In the genomic region with DNA sequence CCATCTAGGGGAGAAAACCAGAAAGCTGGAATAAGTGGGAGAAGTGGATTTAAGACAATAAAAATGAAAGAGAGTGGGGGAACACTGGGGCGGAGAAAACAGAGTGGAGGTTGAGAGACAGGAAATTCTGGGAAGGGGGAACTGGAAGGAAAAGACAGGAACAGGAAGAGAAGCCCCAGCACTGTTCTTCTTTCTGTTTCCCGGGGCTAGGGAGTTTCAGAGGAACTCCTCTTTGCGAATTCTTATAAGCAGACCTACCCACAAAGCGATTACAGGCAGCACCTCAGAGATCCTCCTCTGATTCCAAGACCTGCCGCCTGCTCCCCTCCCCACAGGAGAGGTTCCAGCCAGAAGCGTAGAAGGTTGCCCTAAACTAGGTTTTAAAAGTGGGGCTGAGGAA, we compare ENCODE assay signal across 20 cellular contexts. TPM values are rescaled to one million over a fixed set of nuclear protein-coding genes. Genes with fewer than 3 reads are reported as not detected.
DNase-seq lines count a peak whose midpoint lies in the region; ATAC-seq and TF ChIP-seq lines count a peak whose summit lies in the region.
"Had no signal": no experiment of that assay in that cellular context is flagged by ENCODE, and none has a peak within 500 bp of the region (broad histone marks: within the 10 kb centered on the region; RNA-seq: fewer than 3 reads in every experiment).

No MANE protein-coding gene starts in this region.

- H3K4me1 Mint-ChIP-seq in CD8-positive, alpha-beta T cell (ENCODE audit: low read depth), result peaks cover 80% of the 10 kb centered on the region
- H3K4me1 Mint-ChIP-seq in central memory CD8-positive, alpha-beta T cell, result peaks cover 67% of the 10 kb centered on the region
- peaks cover 45 to 93% (median 87%) of the 10 kb centered on the region in 7 donors for H3K4me1 Mint-ChIP-seq in naive thymus-derived CD4-positive, alpha-beta T cell

- no peak for ATAC-seq in CD8-positive, alpha-beta T cell
- ATAC-seq in central memory CD8-positive, alpha-beta T cell (replicated peaks; ENCODE audit: extremely low read depth, poor library complexity, severe bottlenecking), result no peak
- ATAC-seq in naive thymus-derived CD4-positive, alpha-beta T cell, result no peak
- ATAC-seq in sciatic nerve, result no peak
- ATAC-seq: activated CD4-positive, alpha-beta T cell treated with anti-CD3 and anti-CD28 coated beads for 36 hours; activated CD8-positive, alpha-beta memory T cell treated with anti-CD3 and anti-CD28 coated beads, Interleukin-2, amount 10 ng/mL, durations not matched to agents 7 days and 5 days had no signal

- H3K4me1 ChIP-seq in BLaER1, result peaks cover 27% of the 10 kb centered on the region
- H3K4me1 ChIP-seq in CD8-positive, alpha-beta T cell (ENCODE audit: insufficient read depth, low read length), result peaks cover 41% of the 10 kb centered on the region
- peaks cover 0 to 30% of the 10 kb centered on the region in 2 donors for H3K4me1 ChIP-seq in naive thymus-derived CD4-positive, alpha-beta T cell (ENCODE audit: control insufficient read depth in 2 of 2, insufficient read depth in 2 of 2, low read length in 2 of 2)

- peak in 1 of 7 experiments; percentile 13 for DNase-seq in CD8-positive, alpha-beta T cell
- DNase-seq in central memory CD8-positive, alpha-beta T cell (ENCODE audit: low spot score in 2 of 2), result no peak
- DNase-seq in naive thymus-derived CD4-positive, alpha-beta T cell, result no peak
- DNase-seq in stimulated activated CD4-positive, alpha-beta T cell treated with anti-CD3 and anti-CD28 coated beads, Interleukin-12 subunit alpha, Interleukin-12 subunit beta, amount 100 ng/mL, for 4 hours, result no peak
- DNase-seq in NCI-H748 treated with DMSO at 0.1 percent for 48 hours (lab: John Stamatoyannopoulos, UW) (no peak), sciatic nerve (ENCODE audit: low spot score) (no peak)
- DNase-seq in effector CD8-positive, alpha-beta T cell (lab: John Stamatoyannopoulos, UW), result no peak
- DNase-seq: activated CD4-positive, alpha-beta T cell treated with anti-CD3 and anti-CD28 coated beads for 36 hours; activated CD8-positive, alpha-beta memory T cell treated with anti-CD3 and anti-CD28 coated beads, Interleukin-2, amount 10 ng/mL, durations not matched to agents 7 days and 5 days; COR-L47; Karpas-422; kidney glomerular epithelial cell; NCI-H1092 treated with DMSO at 0.1 percent for 48 hours; NCI-H2081; NCI-H446; PC-9; SHP77 treated with DMSO at 0.1 percent for 48 hours; thyroid gland had no signal

- H3K9me3 ChIP-seq in BLaER1, result peaks cover 10% of the 10 kb centered on the region; the same call in 1 of the 2 replicates
- no peaks in the 10 kb centered on the region for H3K9me3 ChIP-seq in CD8-positive, alpha-beta T cell (ENCODE audit: low read length)
- no peaks in the 10 kb centered on the region for H3K9me3 ChIP-seq in naive thymus-derived CD4-positive, alpha-beta T cell (ENCODE audit: control insufficient read depth in 2 of 3, low read length in 3 of 3)
- H3K9me3 ChIP-seq: thyroid gland had no signal

- peaks cover 30% of the 10 kb centered on the region for H3K36me3 Mint-ChIP-seq in CD8-positive, alpha-beta T cell
- peaks cover 1% of the 10 kb centered on the region for H3K36me3 Mint-ChIP-seq in central memory CD8-positive, alpha-beta T cell (ENCODE audit: insufficient read depth)
- peaks cover 0 to 41% (median 23%) of the 10 kb centered on the region in 5 donors for H3K36me3 Mint-ChIP-seq in naive thymus-derived CD4-positive, alpha-beta T cell

- no peaks in the 10 kb centered on the region; the same call in 1 of the 2 replicates for H4K20me1 ChIP-seq in BLaER1

- peak overlapping the region; percentile 24 for H3K27ac Mint-ChIP-seq in CD8-positive, alpha-beta T cell
- H3K27ac Mint-ChIP-seq in central memory CD8-positive, alpha-beta T cell (ENCODE audit: low read depth), result peak overlapping the region; percentile 43
- peak overlapping the region in 6 of 9 donors; percentile 4 to 59 (median 44) for H3K27ac Mint-ChIP-seq in naive thymus-derived CD4-positive, alpha-beta T cell
- H3K27ac Mint-ChIP-seq: activated CD4-positive, alpha-beta T cell treated with anti-CD3 and anti-CD28 coated beads for 36 hours; activated CD8-positive, alpha-beta memory T cell treated with anti-CD3 and anti-CD28 coated beads, Interleukin-2, amount 10 ng/mL, durations not matched to agents 7 days and 5 days had no signal

- no peaks in the 10 kb centered on the region for H3K27me3 Mint-ChIP-seq in CD8-positive, alpha-beta T cell (ENCODE audit: low read depth)
- no peaks in the 10 kb centered on the region for H3K27me3 Mint-ChIP-seq in central memory CD8-positive, alpha-beta T cell
- no peaks in the 10 kb centered on the region for H3K27me3 Mint-ChIP-seq in naive thymus-derived CD4-positive, alpha-beta T cell
- H3K27me3 Mint-ChIP-seq: activated CD4-positive, alpha-beta T cell treated with anti-CD3 and anti-CD28 coated beads for 36 hours; activated CD8-positive, alpha-beta memory T cell treated with anti-CD3 and anti-CD28 coated beads, Interleukin-2, amount 10 ng/mL, durations not matched to agents 7 days and 5 days; brain had no signal

- no peak overlapping the region for H3K4me3 ChIP-seq in BLaER1
- no peak overlapping the region for H3K4me3 ChIP-seq in CD8-positive, alpha-beta T cell (ENCODE audit: low read depth, low read length)
- H3K4me3 ChIP-seq in naive thymus-derived CD4-positive, alpha-beta T cell (ENCODE audit: low read length), result no peak overlapping the region
- H3K4me3 ChIP-seq: PC-9, thyroid gland had no signal

- POLR2A ChIA-PET in CD8-positive, alpha-beta T cell (lab: Charles Lee), result interaction anchor here (0.7 to 1.2 kb wide), 2 partner anchors 9 to 14 kb away, joined by 3 read pairs; partner anchors contain the start of gene ST3GAL5
- POLR2A ChIA-PET in naive thymus-derived CD4-positive, alpha-beta T cell (lab: Charles Lee), result interaction anchor here (0.6 to 2.2 kb wide), 3 partner anchors 12 to 125 kb away, joined by 3 to 14 read pairs (median 3); partner anchors contain the start of gene ST3GAL5

- H3K9me3 Mint-ChIP-seq in CD8-positive, alpha-beta T cell, result no peaks in the 10 kb centered on the region
- H3K9me3 Mint-ChIP-seq in central memory CD8-positive, alpha-beta T cell, result no peaks in the 10 kb centered on the region
- peaks cover 0 to 1% (median 0%) of the 10 kb centered on the region in 11 donors for H3K9me3 Mint-ChIP-seq in naive thymus-derived CD4-positive, alpha-beta T cell

- intact Hi-C loops in CD8-positive, alpha-beta T cell (cut with DNase I, micrococcal nuclease), result no loop called here
- intact Hi-C loops in naive thymus-derived CD4-positive, alpha-beta T cell (cut with micrococcal nuclease), result no loop called here
- intact Hi-C loops in sciatic nerve (cut with DNase I), result no loop called here

- peak overlapping the region; percentile 15; the same call in 1 of the 2 replicates for H3K4me2 ChIP-seq in BLaER1
- H3K4me2 ChIP-seq: PC-9 had no signal

- no peak overlapping the region for H3K9ac ChIP-seq in BLaER1

- no peaks in the 10 kb centered on the region for H3K27me3 ChIP-seq in BLaER1
- no peaks in the 10 kb centered on the region for H3K27me3 ChIP-seq in CD8-positive, alpha-beta T cell (ENCODE audit: insufficient read depth, low read length)
- no peaks in the 10 kb centered on the region for H3K27me3 ChIP-seq in naive thymus-derived CD4-positive, alpha-beta T cell (ENCODE audit: control insufficient read depth in 2 of 2, insufficient read depth in 2 of 2, low read length in 2 of 2)
- H3K27me3 ChIP-seq: thyroid gland had no signal

- H3K36me3 ChIP-seq in BLaER1, result no peaks in the 10 kb centered on the region
- H3K36me3 ChIP-seq in CD8-positive, alpha-beta T cell (ENCODE audit: insufficient read depth, low read length), result no peaks in the 10 kb centered on the region
- H3K36me3 ChIP-seq in naive thymus-derived CD4-positive, alpha-beta T cell (ENCODE audit: control insufficient read depth in 2 of 3, insufficient read depth in 3 of 3, low read length in 3 of 3), result no peaks in the 10 kb centered on the region
- H3K36me3 ChIP-seq: thyroid gland had no signal

- no peak overlapping the region for H3K27ac ChIP-seq in BLaER1
- no peak overlapping the region for H3K27ac ChIP-seq in CD8-positive, alpha-beta T cell (ENCODE audit: low read depth, low read length)
- no peak overlapping the region for H3K27ac ChIP-seq in naive thymus-derived CD4-positive, alpha-beta T cell (ENCODE audit: low read depth, low read length)
- H3K27ac ChIP-seq: PC-9 had no signal

- no peak for TF ChIP-seq CTCF in CD8-positive, alpha-beta T cell (IDR thresholded peaks at IDR 0.05)

- no peak overlapping the region for H3K4me3 Mint-ChIP-seq in CD8-positive, alpha-beta T cell
- no peak overlapping the region for H3K4me3 Mint-ChIP-seq in central memory CD8-positive, alpha-beta T cell
- H3K4me3 Mint-ChIP-seq in naive thymus-derived CD4-positive, alpha-beta T cell, result peak overlapping the region in 4 of 10 donors; percentile 12 to 46 (median 18)
- H3K4me3 Mint-ChIP-seq: activated CD4-positive, alpha-beta T cell treated with anti-CD3 and anti-CD28 coated beads for 36 hours; activated CD8-positive, alpha-beta memory T cell treated with anti-CD3 and anti-CD28 coated beads, Interleukin-2, amount 10 ng/mL, durations not matched to agents 7 days and 5 days; brain had no signal

- CTCF ChIA-PET in CD8-positive, alpha-beta T cell (lab: Charles Lee), result interaction anchor here (1.0 to 1.7 kb wide), 2 partner anchors 14 to 48 kb away, joined by 4 to 7 read pairs; partner anchors contain the start of gene ST3GAL5
- CTCF ChIA-PET in naive thymus-derived CD4-positive, alpha-beta T cell (lab: Charles Lee), result interaction anchor here (0.7 to 1.1 kb wide), 2 partner anchors 11 to 306 kb away, joined by 3 to 4 read pairs; no protein-coding TSS in a partner anchor

RNA-seq across cellular contexts. Expression of gene ST3GAL5, which starts 13.2 kb away (rescaled TPM):
- total RNA-seq in CD8-positive, alpha-beta T cell, result 100 to 1,000 TPM; 110 to 115 TPM
- 10 to 100 TPM; 37.9 to 53.6 (median 43.0) TPM for total RNA-seq in naive thymus-derived CD4-positive, alpha-beta T cell
- polyA plus RNA-seq in naive thymus-derived CD4-positive, alpha-beta T cell, result 10 to 100 TPM; 15.0 to 16.8 TPM
- 46.1 TPM for total RNA-seq in sciatic nerve
